In genomic region chr14:90900712-90901111, GRCh38 we compare ENCODE assay signal across 1 cellular context.
TF ChIP-seq lines count a peak whose summit lies in the region.

No MANE protein-coding gene starts in this region.

TF ChIP-seq in WTC11, 78 proteins besides CTCF, POLR2A, EP300 and RAD21 (continued from another document):
- TF ChIP-seq, protein P1, sequence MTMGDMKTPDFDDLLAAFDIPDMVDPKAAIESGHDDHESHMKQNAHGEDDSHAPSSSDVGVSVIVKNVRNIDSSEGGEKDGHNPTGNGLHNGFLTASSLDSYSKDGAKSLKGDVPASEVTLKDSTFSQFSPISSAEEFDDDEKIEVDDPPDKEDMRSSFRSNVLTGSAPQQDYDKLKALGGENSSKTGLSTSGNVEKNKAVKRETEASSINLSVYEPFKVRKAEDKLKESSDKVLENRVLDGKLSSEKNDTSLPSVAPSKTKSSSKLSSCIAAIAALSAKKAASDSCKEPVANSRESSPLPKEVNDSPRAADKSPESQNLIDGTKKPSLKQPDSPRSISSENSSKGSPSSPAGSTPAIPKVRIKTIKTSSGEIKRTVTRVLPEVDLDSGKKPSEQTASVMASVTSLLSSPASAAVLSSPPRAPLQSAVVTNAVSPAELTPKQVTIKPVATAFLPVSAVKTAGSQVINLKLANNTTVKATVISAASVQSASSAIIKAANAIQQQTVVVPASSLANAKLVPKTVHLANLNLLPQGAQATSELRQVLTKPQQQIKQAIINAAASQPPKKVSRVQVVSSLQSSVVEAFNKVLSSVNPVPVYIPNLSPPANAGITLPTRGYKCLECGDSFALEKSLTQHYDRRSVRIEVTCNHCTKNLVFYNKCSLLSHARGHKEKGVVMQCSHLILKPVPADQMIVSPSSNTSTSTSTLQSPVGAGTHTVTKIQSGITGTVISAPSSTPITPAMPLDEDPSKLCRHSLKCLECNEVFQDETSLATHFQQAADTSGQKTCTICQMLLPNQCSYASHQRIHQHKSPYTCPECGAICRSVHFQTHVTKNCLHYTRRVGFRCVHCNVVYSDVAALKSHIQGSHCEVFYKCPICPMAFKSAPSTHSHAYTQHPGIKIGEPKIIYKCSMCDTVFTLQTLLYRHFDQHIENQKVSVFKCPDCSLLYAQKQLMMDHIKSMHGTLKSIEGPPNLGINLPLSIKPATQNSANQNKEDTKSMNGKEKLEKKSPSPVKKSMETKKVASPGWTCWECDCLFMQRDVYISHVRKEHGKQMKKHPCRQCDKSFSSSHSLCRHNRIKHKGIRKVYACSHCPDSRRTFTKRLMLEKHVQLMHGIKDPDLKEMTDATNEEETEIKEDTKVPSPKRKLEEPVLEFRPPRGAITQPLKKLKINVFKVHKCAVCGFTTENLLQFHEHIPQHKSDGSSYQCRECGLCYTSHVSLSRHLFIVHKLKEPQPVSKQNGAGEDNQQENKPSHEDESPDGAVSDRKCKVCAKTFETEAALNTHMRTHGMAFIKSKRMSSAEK (CRISPR knock-in tag; IDR thresholded peaks at IDR 0.05; ENCODE audit: borderline replicate concordance) = no peak
- TF ChIP-seq HMGA2 (CRISPR knock-in tag; IDR thresholded peaks at IDR 0.05) = no peak
